Comparison of ENCODE assay signal across 15 cellular contexts in the genomic region with DNA sequence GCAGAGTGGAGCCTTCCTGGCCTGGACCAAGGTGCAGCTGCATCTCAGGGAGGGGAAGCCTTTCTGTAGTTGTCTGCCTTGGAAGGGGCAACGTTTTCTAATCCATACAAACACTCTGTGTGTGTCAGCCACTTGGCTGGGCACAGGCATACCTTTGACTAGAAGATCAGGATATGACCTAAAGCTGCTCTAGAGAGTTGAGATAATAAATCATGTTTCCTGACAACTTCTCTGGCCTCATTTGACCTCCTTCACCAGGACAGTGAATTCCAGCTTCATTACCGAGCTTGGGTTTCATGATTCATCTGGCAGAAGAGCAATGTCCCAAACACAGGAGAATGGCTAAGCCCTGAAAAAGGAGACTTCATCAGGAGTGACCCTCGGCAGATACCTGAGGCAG.
DNase-seq lines count a peak whose midpoint lies in the region; ATAC-seq, FAIRE-seq and TF ChIP-seq lines count a peak whose summit lies in the region.
"Had no signal": no experiment of that assay in that cellular context is flagged by ENCODE, and none has a peak within 500 bp of the region (broad histone marks: within the 10 kb centered on the region; RNA-seq: fewer than 3 reads in every experiment).

No MANE protein-coding gene starts in this region.

- ATAC-seq in GM18907 (IDR thresholded peaks at IDR 0.05; ENCODE audit: unreplicated experiment), result no peak

- no peak for TF ChIP-seq POLR2A in GM12892 (IDR thresholded peaks at IDR 0.05; ENCODE audit: low read depth, low read length)

- no peak overlapping the region for H3K4me3 ChIP-seq in choroid plexus epithelial cell (ENCODE audit: low read depth, low read length)
- H3K4me3 ChIP-seq: tibial nerve had no signal

- DNase-seq in AG20443 (ENCODE audit: low spot score), result peak; percentile 87
- DNase-seq in NCI-H226, result peak; percentile 84
- peak; percentile 13 for DNase-seq in choroid plexus epithelial cell (ENCODE audit: low read depth)
- peak; percentile 3 to 72 for DNase-seq in lung microvascular endothelial cell (ENCODE audit: low read depth in 2 of 2)
- DNase-seq in GM12892 (ENCODE audit: insufficient read length), result no peak
- DNase-seq in activated naive CD4-positive, alpha-beta T cell treated with Interleukin-2 at 50 U/mL for 16 hours, result no peak
- no peak for DNase-seq in NCI-H2227 (lab: John Stamatoyannopoulos, UW; ENCODE audit: unreplicated experiment)
- DNase-seq: activated CD4-positive, alpha-beta T cell treated with anti-CD3 and anti-CD28 coated beads, Interleukin-2, amount 10 ng/mL, durations not matched to agents 24 days and 14 days; activated gamma-delta T cell; CD8-positive, alpha-beta memory T cell; NCI-H1092 treated with DMSO at 0.1 percent for 48 hours; NCI-H82 had no signal

- TF ChIP-seq CTCF in choroid plexus epithelial cell (conservative IDR thresholded peaks at IDR 0.05; ENCODE audit: low read depth, low read length), result no peak

- no peak for FAIRE-seq in GM12892 (lab: Jason Lieb, UNC)
- FAIRE-seq: GM12891 had no signal

Comparison
In these comparisons a context has a peak if more than half of its experiments do, and no peak if none do; other contexts are left out.
1. DNase-seq: peak in AG20443 (single experiment), NCI-H226 (single experiment), choroid plexus epithelial cell (single experiment) and lung microvascular endothelial cell (2 of 2); none in GM12892 (single experiment), activated naive CD4-positive, alpha-beta T cell treated with Interleukin-2 at 50 U/mL for 16 hours (single experiment) and NCI-H2227 (single experiment).